Comparison of ENCODE assay signal across 2 cellular contexts in genomic region chr16:2795714-2796143, GRCh38.
TF ChIP-seq lines count a peak whose summit lies in the region.

No MANE protein-coding gene starts in this region.

TF ChIP-seq in A549, 52 proteins besides CTCF, POLR2A, EP300 and RAD21:
- TF ChIP-seq FOSL2 (IDR thresholded peaks at IDR 0.05) (no peak), FOSL2 (CRISPR knock-in tag; IDR thresholded peaks at IDR 0.05) (0 out of 2 replicates have a peak, but pooled peaks have one; percentile 10), MAZ (IDR thresholded peaks at IDR 0.05; ENCODE audit: borderline replicate concordance, low read depth, low read length) (no peak)

TF ChIP-seq in K562, 482 proteins besides CTCF, POLR2A, EP300 and RAD21 (continues in another document):
- TF ChIP-seq SMARCA4 (IDR thresholded peaks at IDR 0.05), result peak; percentile 68; the same call in 1 of the 2 replicates
- TF ChIP-seq MYBL2 (IDR thresholded peaks at IDR 0.05; ENCODE audit: low read depth), result no peak
- TF ChIP-seq MYBL2 (CRISPR knock-in tag; IDR thresholded peaks at IDR 0.05; ENCODE audit: borderline replicate concordance), result no peak
- TF ChIP-seq, protein P1, sequence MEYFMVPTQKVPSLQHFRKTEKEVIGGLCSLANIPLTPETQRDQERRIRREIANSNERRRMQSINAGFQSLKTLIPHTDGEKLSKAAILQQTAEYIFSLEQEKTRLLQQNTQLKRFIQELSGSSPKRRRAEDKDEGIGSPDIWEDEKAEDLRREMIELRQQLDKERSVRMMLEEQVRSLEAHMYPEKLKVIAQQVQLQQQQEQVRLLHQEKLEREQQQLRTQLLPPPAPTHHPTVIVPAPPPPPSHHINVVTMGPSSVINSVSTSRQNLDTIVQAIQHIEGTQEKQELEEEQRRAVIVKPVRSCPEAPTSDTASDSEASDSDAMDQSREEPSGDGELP (CRISPR knock-in tag; IDR thresholded peaks at IDR 0.05; ENCODE audit: borderline replicate concordance), result peak; percentile 76
- peak; percentile 93 for TF ChIP-seq FOSL1 (tag; conservative IDR thresholded peaks at IDR 0.05)
- no peak for TF ChIP-seq MED1 (CRISPR knock-in tag; IDR thresholded peaks at IDR 0.05; ENCODE audit: borderline replicate concordance)
- TF ChIP-seq NUFIP1 (IDR thresholded peaks at IDR 0.05; ENCODE audit: partially characterized antibody), result no peak
- TF ChIP-seq SMAD4 (CRISPR knock-in tag; conservative IDR thresholded peaks at IDR 0.05), result 0 out of 2 replicates have a peak, but pooled peaks have one; percentile 30
- TF ChIP-seq SMARCE1 (IDR thresholded peaks at IDR 0.05), result peak; percentile 78; the same call in 1 of the 2 replicates
- no peak for TF ChIP-seq RBM22 (IDR thresholded peaks at IDR 0.05; ENCODE audit: low read depth, low read length, poor library complexity, severe bottlenecking)
- no peak for TF ChIP-seq RFX1 (IDR thresholded peaks at IDR 0.05)
- no peak for TF ChIP-seq E2F1 (CRISPR knock-in tag; IDR thresholded peaks at IDR 0.05)
- TF ChIP-seq HDAC2 (IDR thresholded peaks at IDR 0.05), result 0 out of 2 replicates have a peak, but pooled peaks have one; percentile 26
- TF ChIP-seq SOX6 (IDR thresholded peaks at IDR 0.05), result peak; percentile 62; the same call in 1 of the 2 replicates
- TF ChIP-seq PHB2 (IDR thresholded peaks at IDR 0.05; ENCODE audit: low read depth), result no peak
- TF ChIP-seq NONO (IDR thresholded peaks at IDR 0.05; ENCODE audit: low read depth in 2 of 2, low read length in 1 of 2), result no peak
- peak in 1 of 2 experiments; percentile 60; a peak in 1 of 4 replicates for TF ChIP-seq RCOR1 (IDR thresholded peaks at IDR 0.05; ENCODE audit: borderline replicate concordance in 1 of 2, low read depth in 2 of 2, low read length in 2 of 2)
- TF ChIP-seq JUND (IDR thresholded peaks at IDR 0.05; ENCODE audit: borderline replicate concordance, low read depth, low read length), result peak; percentile 94
- TF ChIP-seq JUND (tag; IDR thresholded peaks at IDR 0.05; ENCODE audit: borderline replicate concordance, low read depth, low read length), result peak; percentile 90; the same call in 2 of the 3 replicates
- peak; percentile 43; the same call in 1 of the 2 replicates for TF ChIP-seq CTBP1 (IDR thresholded peaks at IDR 0.05; ENCODE audit: borderline replicate concordance)
- TF ChIP-seq, protein P2, sequence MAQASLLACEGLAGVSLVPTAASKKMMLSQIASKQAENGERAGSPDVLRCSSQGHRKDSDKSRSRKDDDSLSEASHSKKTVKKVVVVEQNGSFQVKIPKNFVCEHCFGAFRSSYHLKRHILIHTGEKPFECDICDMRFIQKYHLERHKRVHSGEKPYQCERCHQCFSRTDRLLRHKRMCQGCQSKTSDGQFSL (CRISPR knock-in tag; IDR thresholded peaks at IDR 0.05), result 0 out of 2 replicates have a peak, but pooled peaks have one; percentile 38
- TF ChIP-seq, protein P2 (tag; IDR thresholded peaks at IDR 0.05), result peak in 1 of 2 experiments; percentile 56; a peak in 1 of 4 replicates
- peak; percentile 70 for TF ChIP-seq VEZF1 (CRISPR knock-in tag; IDR thresholded peaks at IDR 0.05)
- TF ChIP-seq TOE1 (IDR thresholded peaks at IDR 0.05; ENCODE audit: borderline replicate concordance), result peak; percentile 45; the same call in 1 of the 2 replicates
- no peak for TF ChIP-seq TOE1 (CRISPR knock-in tag; IDR thresholded peaks at IDR 0.05; ENCODE audit: borderline replicate concordance, low read depth)
- TF ChIP-seq RBBP5 (IDR thresholded peaks at IDR 0.05; ENCODE audit: borderline replicate concordance, insufficient read depth, low read length, poor library complexity, severe bottlenecking), result no peak
- TF ChIP-seq NRF1 (conservative IDR thresholded peaks at IDR 0.05 in 1 of 2, IDR thresholded peaks at IDR 0.05 in 1 of 2), result 0 out of 4 replicates have a peak, but pooled peaks have one; percentile 15 to 27
- TF ChIP-seq JUN (IDR thresholded peaks at IDR 0.05; ENCODE audit: borderline replicate concordance, low read depth, low read length), result peak; percentile 90
- TF ChIP-seq JUN (CRISPR knock-in tag; IDR thresholded peaks at IDR 0.05; ENCODE audit: borderline replicate concordance), result no peak
- no peak for TF ChIP-seq MTA1 (IDR thresholded peaks at IDR 0.05; ENCODE audit: borderline replicate concordance)
- TF ChIP-seq ATF7 (IDR thresholded peaks at IDR 0.05), result peak; percentile 75
- TF ChIP-seq, protein P3, sequence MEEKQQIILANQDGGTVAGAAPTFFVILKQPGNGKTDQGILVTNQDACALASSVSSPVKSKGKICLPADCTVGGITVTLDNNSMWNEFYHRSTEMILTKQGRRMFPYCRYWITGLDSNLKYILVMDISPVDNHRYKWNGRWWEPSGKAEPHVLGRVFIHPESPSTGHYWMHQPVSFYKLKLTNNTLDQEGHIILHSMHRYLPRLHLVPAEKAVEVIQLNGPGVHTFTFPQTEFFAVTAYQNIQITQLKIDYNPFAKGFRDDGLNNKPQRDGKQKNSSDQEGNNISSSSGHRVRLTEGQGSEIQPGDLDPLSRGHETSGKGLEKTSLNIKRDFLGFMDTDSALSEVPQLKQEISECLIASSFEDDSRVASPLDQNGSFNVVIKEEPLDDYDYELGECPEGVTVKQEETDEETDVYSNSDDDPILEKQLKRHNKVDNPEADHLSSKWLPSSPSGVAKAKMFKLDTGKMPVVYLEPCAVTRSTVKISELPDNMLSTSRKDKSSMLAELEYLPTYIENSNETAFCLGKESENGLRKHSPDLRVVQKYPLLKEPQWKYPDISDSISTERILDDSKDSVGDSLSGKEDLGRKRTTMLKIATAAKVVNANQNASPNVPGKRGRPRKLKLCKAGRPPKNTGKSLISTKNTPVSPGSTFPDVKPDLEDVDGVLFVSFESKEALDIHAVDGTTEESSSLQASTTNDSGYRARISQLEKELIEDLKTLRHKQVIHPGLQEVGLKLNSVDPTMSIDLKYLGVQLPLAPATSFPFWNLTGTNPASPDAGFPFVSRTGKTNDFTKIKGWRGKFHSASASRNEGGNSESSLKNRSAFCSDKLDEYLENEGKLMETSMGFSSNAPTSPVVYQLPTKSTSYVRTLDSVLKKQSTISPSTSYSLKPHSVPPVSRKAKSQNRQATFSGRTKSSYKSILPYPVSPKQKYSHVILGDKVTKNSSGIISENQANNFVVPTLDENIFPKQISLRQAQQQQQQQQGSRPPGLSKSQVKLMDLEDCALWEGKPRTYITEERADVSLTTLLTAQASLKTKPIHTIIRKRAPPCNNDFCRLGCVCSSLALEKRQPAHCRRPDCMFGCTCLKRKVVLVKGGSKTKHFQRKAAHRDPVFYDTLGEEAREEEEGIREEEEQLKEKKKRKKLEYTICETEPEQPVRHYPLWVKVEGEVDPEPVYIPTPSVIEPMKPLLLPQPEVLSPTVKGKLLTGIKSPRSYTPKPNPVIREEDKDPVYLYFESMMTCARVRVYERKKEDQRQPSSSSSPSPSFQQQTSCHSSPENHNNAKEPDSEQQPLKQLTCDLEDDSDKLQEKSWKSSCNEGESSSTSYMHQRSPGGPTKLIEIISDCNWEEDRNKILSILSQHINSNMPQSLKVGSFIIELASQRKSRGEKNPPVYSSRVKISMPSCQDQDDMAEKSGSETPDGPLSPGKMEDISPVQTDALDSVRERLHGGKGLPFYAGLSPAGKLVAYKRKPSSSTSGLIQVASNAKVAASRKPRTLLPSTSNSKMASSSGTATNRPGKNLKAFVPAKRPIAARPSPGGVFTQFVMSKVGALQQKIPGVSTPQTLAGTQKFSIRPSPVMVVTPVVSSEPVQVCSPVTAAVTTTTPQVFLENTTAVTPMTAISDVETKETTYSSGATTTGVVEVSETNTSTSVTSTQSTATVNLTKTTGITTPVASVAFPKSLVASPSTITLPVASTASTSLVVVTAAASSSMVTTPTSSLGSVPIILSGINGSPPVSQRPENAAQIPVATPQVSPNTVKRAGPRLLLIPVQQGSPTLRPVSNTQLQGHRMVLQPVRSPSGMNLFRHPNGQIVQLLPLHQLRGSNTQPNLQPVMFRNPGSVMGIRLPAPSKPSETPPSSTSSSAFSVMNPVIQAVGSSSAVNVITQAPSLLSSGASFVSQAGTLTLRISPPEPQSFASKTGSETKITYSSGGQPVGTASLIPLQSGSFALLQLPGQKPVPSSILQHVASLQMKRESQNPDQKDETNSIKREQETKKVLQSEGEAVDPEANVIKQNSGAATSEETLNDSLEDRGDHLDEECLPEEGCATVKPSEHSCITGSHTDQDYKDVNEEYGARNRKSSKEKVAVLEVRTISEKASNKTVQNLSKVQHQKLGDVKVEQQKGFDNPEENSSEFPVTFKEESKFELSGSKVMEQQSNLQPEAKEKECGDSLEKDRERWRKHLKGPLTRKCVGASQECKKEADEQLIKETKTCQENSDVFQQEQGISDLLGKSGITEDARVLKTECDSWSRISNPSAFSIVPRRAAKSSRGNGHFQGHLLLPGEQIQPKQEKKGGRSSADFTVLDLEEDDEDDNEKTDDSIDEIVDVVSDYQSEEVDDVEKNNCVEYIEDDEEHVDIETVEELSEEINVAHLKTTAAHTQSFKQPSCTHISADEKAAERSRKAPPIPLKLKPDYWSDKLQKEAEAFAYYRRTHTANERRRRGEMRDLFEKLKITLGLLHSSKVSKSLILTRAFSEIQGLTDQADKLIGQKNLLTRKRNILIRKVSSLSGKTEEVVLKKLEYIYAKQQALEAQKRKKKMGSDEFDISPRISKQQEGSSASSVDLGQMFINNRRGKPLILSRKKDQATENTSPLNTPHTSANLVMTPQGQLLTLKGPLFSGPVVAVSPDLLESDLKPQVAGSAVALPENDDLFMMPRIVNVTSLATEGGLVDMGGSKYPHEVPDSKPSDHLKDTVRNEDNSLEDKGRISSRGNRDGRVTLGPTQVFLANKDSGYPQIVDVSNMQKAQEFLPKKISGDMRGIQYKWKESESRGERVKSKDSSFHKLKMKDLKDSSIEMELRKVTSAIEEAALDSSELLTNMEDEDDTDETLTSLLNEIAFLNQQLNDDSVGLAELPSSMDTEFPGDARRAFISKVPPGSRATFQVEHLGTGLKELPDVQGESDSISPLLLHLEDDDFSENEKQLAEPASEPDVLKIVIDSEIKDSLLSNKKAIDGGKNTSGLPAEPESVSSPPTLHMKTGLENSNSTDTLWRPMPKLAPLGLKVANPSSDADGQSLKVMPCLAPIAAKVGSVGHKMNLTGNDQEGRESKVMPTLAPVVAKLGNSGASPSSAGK (IDR thresholded peaks at IDR 0.05), result peak; percentile 25; the same call in 1 of the 2 replicates
- 0 out of 2 replicates have a peak, but pooled peaks have one; percentile 19 for TF ChIP-seq CREB3L1 (IDR thresholded peaks at IDR 0.05; ENCODE audit: borderline replicate concordance, low read depth)
- TF ChIP-seq ZNF589 (CRISPR knock-in tag; IDR thresholded peaks at IDR 0.05; ENCODE audit: low read depth), result 0 out of 2 replicates have a peak, but pooled peaks have one; percentile 31
- peak; percentile 86 for TF ChIP-seq SPI1 (IDR thresholded peaks at IDR 0.05; ENCODE audit: borderline replicate concordance, low read depth, low read length)
- TF ChIP-seq ZBTB26 (CRISPR knock-in tag; IDR thresholded peaks at IDR 0.05), result no peak
- peak; percentile 59 for TF ChIP-seq PKNOX1 (IDR thresholded peaks at IDR 0.05)
